ENCODE assay signal across 23 cellular contexts in genomic region chr18:68944330-68944729, GRCh38.
"Had no signal": no experiment of that assay in that cellular context is flagged by ENCODE, and none has a peak within 500 bp of the region (broad histone marks: within the 10 kb centered on the region; RNA-seq: fewer than 3 reads in every experiment).

No MANE protein-coding gene starts in this region.

- H3K4me3 Mint-ChIP-seq: activated naive CD8-positive, alpha-beta T cell treated with anti-CD3 and anti-CD28 coated beads, Interleukin-2, amount 10 ng/mL, durations not matched to agents 7 days and 5 days; activated T-cell treated with anti-CD3 and anti-CD28 coated beads, Interleukin-2, amount 50 U/mL, for 4 hours; neural crest cell; stimulated activated effector memory CD8-positive, alpha-beta T cell treated with anti-CD3 and anti-CD28 coated beads, Interleukin-12 subunit alpha, Interleukin-12 subunit beta, amount 100 ng/mL, for 72 hours; stimulated activated naive CD8-positive, alpha-beta T cell treated with anti-CD3 and anti-CD28 coated beads, Interleukin-15, amount 100 ng/mL, for 72 hours; T-helper 2 cell treated with Interferon-gamma antibody and Interleukin-4, amounts not matched to agents 5 μg/mL and 100 μg/mL, for 36 hours had no signal

- H3K4me3 ChIP-seq: coronary artery, gastroesophageal sphincter, mucosa of descending colon, tibial artery had no signal

- H3K4me1 Mint-ChIP-seq: activated naive CD8-positive, alpha-beta T cell treated with anti-CD3 and anti-CD28 coated beads, Interleukin-2, amount 10 ng/mL, durations not matched to agents 7 days and 5 days; neural crest cell; stimulated activated effector memory CD8-positive, alpha-beta T cell treated with anti-CD3 and anti-CD28 coated beads, Interleukin-12 subunit alpha, Interleukin-12 subunit beta, amount 100 ng/mL, for 72 hours; stimulated activated naive CD8-positive, alpha-beta T cell treated with anti-CD3 and anti-CD28 coated beads, Interleukin-15, amount 100 ng/mL, for 72 hours had no signal

- H3K27me3 ChIP-seq: gastroesophageal sphincter, tibial artery had no signal

- H3K27me3 Mint-ChIP-seq: activated naive CD8-positive, alpha-beta T cell treated with anti-CD3 and anti-CD28 coated beads, Interleukin-2, amount 10 ng/mL, durations not matched to agents 7 days and 5 days; stimulated activated naive CD8-positive, alpha-beta T cell treated with anti-CD3 and anti-CD28 coated beads, Interleukin-15, amount 100 ng/mL, for 72 hours had no signal

- DNase-seq: activated CD4-positive, alpha-beta T cell treated with anti-CD3 and anti-CD28 coated beads, Interleukin-2, amount 50 U/mL, for 4 hours; activated CD8-positive, alpha-beta memory T cell treated with anti-CD3 and anti-CD28 coated beads for 24 hours; activated CD8-positive, alpha-beta memory T cell treated with anti-CD3 and anti-CD28 coated beads, Interleukin-2, amount 50 U/mL, for 4 hours; activated naive CD4-positive, alpha-beta T cell treated with Interleukin-2 at 50 U/mL for 16 hours; activated naive CD8-positive, alpha-beta T cell treated with anti-CD3 and anti-CD28 coated beads, Interleukin-2, amount 10 ng/mL, durations not matched to agents 7 days and 5 days; activated T-cell treated with anti-CD3 and anti-CD28 coated beads, Interleukin-2, amount 50 U/mL, for 4 hours; amniotic stem cell; cerebellar nuclear complex; head of caudate nucleus; islet precursor cell; left cardiac atrium; mucosa of descending colon; posterior cingulate gyrus; small intestine; stimulated activated CD4-positive, alpha-beta T cell treated with anti-CD3 and anti-CD28 coated beads, Interleukin-2, amount 100 ng/mL, for 24 hours; stimulated activated naive CD8-positive, alpha-beta T cell treated with anti-CD3 and anti-CD28 coated beads, Interleukin-15, amount 100 ng/mL, for 72 hours; tibial artery had no signal

- ATAC-seq: activated T-cell treated with anti-CD3 and anti-CD28 coated beads, Interleukin-2, amount 50 U/mL, for 4 hours; gastroesophageal sphincter; mucosa of descending colon; sciatic nerve; stimulated activated effector memory CD8-positive, alpha-beta T cell treated with anti-CD3 and anti-CD28 coated beads, Interleukin-12 subunit alpha, Interleukin-12 subunit beta, amount 100 ng/mL, for 72 hours; stimulated activated naive CD8-positive, alpha-beta T cell treated with anti-CD3 and anti-CD28 coated beads, Interleukin-15, amount 100 ng/mL, for 72 hours had no signal

- H3K9me3 ChIP-seq: gastroesophageal sphincter, mucosa of descending colon, tibial artery had no signal

- H3K9me3 Mint-ChIP-seq: activated naive CD8-positive, alpha-beta T cell treated with anti-CD3 and anti-CD28 coated beads, Interleukin-2, amount 10 ng/mL, durations not matched to agents 7 days and 5 days; activated T-cell treated with anti-CD3 and anti-CD28 coated beads, Interleukin-2, amount 50 U/mL, for 4 hours; neural crest cell; stimulated activated effector memory CD8-positive, alpha-beta T cell treated with anti-CD3 and anti-CD28 coated beads, Interleukin-12 subunit alpha, Interleukin-12 subunit beta, amount 100 ng/mL, for 72 hours; stimulated activated naive CD8-positive, alpha-beta T cell treated with anti-CD3 and anti-CD28 coated beads, Interleukin-15, amount 100 ng/mL, for 72 hours; T-helper 2 cell treated with Interferon-gamma antibody and Interleukin-4, amounts not matched to agents 5 μg/mL and 100 μg/mL, for 36 hours had no signal

- H3K4me1 ChIP-seq: gastroesophageal sphincter, tibial artery had no signal

- H3K36me3 ChIP-seq: gastroesophageal sphincter, tibial artery had no signal

- H3K27ac ChIP-seq: coronary artery, gastroesophageal sphincter, tibial artery had no signal

- H3K27ac Mint-ChIP-seq: activated naive CD8-positive, alpha-beta T cell treated with anti-CD3 and anti-CD28 coated beads, Interleukin-2, amount 10 ng/mL, durations not matched to agents 7 days and 5 days; stimulated activated effector memory CD8-positive, alpha-beta T cell treated with anti-CD3 and anti-CD28 coated beads, Interleukin-12 subunit alpha, Interleukin-12 subunit beta, amount 100 ng/mL, for 72 hours; stimulated activated naive CD8-positive, alpha-beta T cell treated with anti-CD3 and anti-CD28 coated beads, Interleukin-15, amount 100 ng/mL, for 72 hours had no signal

- H3K36me3 Mint-ChIP-seq: activated naive CD8-positive, alpha-beta T cell treated with anti-CD3 and anti-CD28 coated beads, Interleukin-2, amount 10 ng/mL, durations not matched to agents 7 days and 5 days; stimulated activated effector memory CD8-positive, alpha-beta T cell treated with anti-CD3 and anti-CD28 coated beads, Interleukin-12 subunit alpha, Interleukin-12 subunit beta, amount 100 ng/mL, for 72 hours had no signal
